Comparison of ENCODE assay signal across 1 cellular context in genomic region chr7:129006636-129007414, GRCh38.
TF ChIP-seq lines count a peak whose summit lies in the region.

No MANE protein-coding gene starts in this region.

TF ChIP-seq in K562, 482 proteins besides CTCF, POLR2A, EP300 and RAD21 (continued from another document):
- no peak for TF ChIP-seq RBM39 (optimal IDR thresholded peaks at IDR 0.05; ENCODE audit: low read depth, low read length)
- TF ChIP-seq RBM25 (IDR thresholded peaks at IDR 0.05; ENCODE audit: low read depth, low read length, severe bottlenecking), result peak; percentile 93
- TF ChIP-seq STAT6 (CRISPR knock-in tag; IDR thresholded peaks at IDR 0.05), result no peak
- TF ChIP-seq ZNF184 (CRISPR knock-in tag; IDR thresholded peaks at IDR 0.05), result no peak
- no peak for TF ChIP-seq GTF2B (IDR thresholded peaks at IDR 0.05; ENCODE audit: extremely low read depth, insufficient read length)
